In the genomic region with DNA sequence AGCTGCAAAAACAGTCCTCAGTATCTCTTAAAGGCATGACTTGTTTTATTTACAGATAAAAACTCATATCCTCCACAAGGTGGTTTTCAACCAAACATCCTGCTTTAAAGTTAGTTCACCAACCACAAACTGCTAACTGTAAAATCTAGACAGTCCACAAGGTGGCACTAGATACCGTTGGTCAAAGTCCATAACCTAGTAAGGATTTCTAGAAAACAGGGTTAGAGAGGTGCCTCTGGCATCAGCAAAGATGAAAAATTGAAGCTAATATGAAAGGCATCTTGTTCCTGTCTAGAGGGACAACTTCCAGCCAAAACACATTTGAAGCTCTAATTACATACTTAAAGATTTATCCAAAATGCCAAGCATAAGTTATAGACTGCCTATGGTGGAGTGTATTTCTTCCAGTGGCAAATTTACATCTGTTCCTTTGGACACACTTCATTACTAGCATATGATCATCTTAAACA, we compare ENCODE assay signal across 8 cellular contexts. TPM values are rescaled to one million over a fixed set of nuclear protein-coding genes. Genes with fewer than 3 reads are reported as not detected.
DNase-seq lines count a peak whose midpoint lies in the region; ATAC-seq and TF ChIP-seq lines count a peak whose summit lies in the region.

No MANE protein-coding gene starts in this region.

- no peak overlapping the region for H3K4me3 Mint-ChIP-seq in nephron progenitor cell

- no peak overlapping the region for H3K27ac Mint-ChIP-seq in nephron progenitor cell

- peaks cover 2% of the 10 kb centered on the region for H3K4me1 Mint-ChIP-seq in nephron progenitor cell

- H3K27me3 Mint-ChIP-seq in nephron progenitor cell (ENCODE audit: low read depth, poor library complexity): no peaks in the 10 kb centered on the region

- H3K9me3 ChIP-seq in esophagus muscularis mucosa: no peaks in the 10 kb centered on the region

- H3K27ac ChIP-seq in esophagus muscularis mucosa (replicated peaks in 1 of 4): no peak overlapping the region

- H3K36me3 Mint-ChIP-seq in nephron progenitor cell (ENCODE audit: low read depth): no peaks in the 10 kb centered on the region

- no peak overlapping the region for H3K4me3 ChIP-seq in esophagus muscularis mucosa

- peak; percentile 70 for ATAC-seq in GM21367 (IDR thresholded peaks at IDR 0.05; ENCODE audit: unreplicated experiment)
- ATAC-seq in HG03575 (IDR thresholded peaks at IDR 0.05; ENCODE audit: extremely low read depth, insufficient number of reproducible peaks, low FRiP score, unreplicated experiment): peak; percentile 32

- TF ChIP-seq POLR2A in esophagus muscularis mucosa (IDR thresholded peaks at IDR 0.05; ENCODE audit: low read depth): no peak

- intact Hi-C loops in esophagus muscularis mucosa (cut with DNase I): loop anchor here (2.0 to 5.0 kb wide), 2 partner anchors 132 to 301 kb away; partner anchors contain the start of gene PIK3CA

- H3K4me1 ChIP-seq in esophagus muscularis mucosa: peaks cover 0 to 11% (median 10%) of the 10 kb centered on the region in 4 donors

- no peaks in the 10 kb centered on the region for H3K36me3 ChIP-seq in esophagus muscularis mucosa

- DNase-seq in Daoy (ENCODE audit: low read depth) (peak; percentile 67), NCI-H69 (lab: John Stamatoyannopoulos, UW) (peak; percentile 85), esophagus muscularis mucosa (ENCODE audit: extremely low spot score) (no peak), nephron progenitor cell (peak; percentile 51), 8988T (no peak)
- DNase-seq in activated CD4-positive, alpha-beta T cell treated with anti-CD3 and anti-CD28 coated beads, Interleukin-2, amount 50 U/mL, for 1 hour: peak; percentile 43

- TF ChIP-seq EP300 in esophagus muscularis mucosa (IDR thresholded peaks at IDR 0.05): no peak

- 0% methylated on average over 1 of the region's 1 CpG for WGBS in esophagus muscularis mucosa

- peaks cover 3% of the 10 kb centered on the region for H3K9me3 Mint-ChIP-seq in nephron progenitor cell

- TF ChIP-seq CTCF in esophagus muscularis mucosa (IDR thresholded peaks at IDR 0.05) (peak; percentile 83 to 92 (median 84)), nephron progenitor cell (IDR thresholded peaks at IDR 0.05) (peak; percentile 76)

- no peaks in the 10 kb centered on the region for H3K27me3 ChIP-seq in esophagus muscularis mucosa

RNA-seq across cellular contexts. Expression of gene ZMAT3, which starts 56.0 kb away (rescaled TPM):
- total RNA-seq in Daoy (2014; rRNA removed; shearing (Covaris generic)): 2.7 and 4.3 TPM in 2 replicates
- 10 to 100 TPM; 15.2 to 26.6 (median 23.1) TPM for total RNA-seq in esophagus muscularis mucosa

Comparison
In these comparisons a context has a peak if more than half of its experiments do, and no peak if none do; other contexts are left out.
1. DNase-seq: peak in Daoy (single experiment), NCI-H69 (single experiment), activated CD4-positive, alpha-beta T cell treated with anti-CD3 and anti-CD28 coated beads, Interleukin-2, amount 50 U/mL, for 1 hour (single experiment) and nephron progenitor cell (single experiment); none in esophagus muscularis mucosa (single experiment) and 8988T (single experiment).